Comparison of ENCODE assay signal across 8 cellular contexts in the genomic region with DNA sequence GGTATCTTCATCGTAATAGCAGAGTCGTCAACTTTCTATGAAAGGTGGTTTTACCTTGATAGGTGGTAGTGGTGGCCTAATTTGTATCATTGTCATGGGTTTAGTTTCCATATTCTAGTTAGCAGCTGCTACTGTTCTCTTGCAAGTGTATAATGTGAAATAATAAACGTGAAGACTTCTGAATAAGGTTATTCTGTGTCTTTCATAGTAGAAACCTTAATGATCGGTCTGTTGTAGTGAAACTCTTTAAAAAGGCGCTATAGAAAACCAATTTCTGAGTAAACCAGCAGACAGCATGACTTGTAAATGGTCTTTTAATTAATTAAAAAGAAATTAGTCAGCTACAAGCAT. TPM values are rescaled to one million over a fixed set of nuclear protein-coding genes. Genes with fewer than 3 reads are reported as not detected.
DNase-seq lines count a peak whose midpoint lies in the region; ATAC-seq and TF ChIP-seq lines count a peak whose summit lies in the region.

No MANE protein-coding gene starts in this region.

- H3K36me3 ChIP-seq in cardiac muscle cell = peaks cover 32% of the 10 kb centered on the region
- peaks cover 4 to 37% of the 10 kb centered on the region in 2 experiments for H3K36me3 ChIP-seq in mesenchymal stem cell (ENCODE audit: control insufficient read depth in 1 of 2, insufficient read depth in 2 of 2, low read depth in 1 of 2, low read length in 2 of 2)
- peaks cover 22 to 44% (median 31%) of the 10 kb centered on the region in 4 donors for H3K36me3 ChIP-seq in upper lobe of left lung

- H4K8ac ChIP-seq in mesenchymal stem cell (ENCODE audit: low read length) = no peak overlapping the region

- peak overlapping the region; percentile 95 for H3K4me2 ChIP-seq in mesenchymal stem cell (ENCODE audit: low read length, poor library complexity, severe bottlenecking)

- H2AK5ac ChIP-seq in mesenchymal stem cell (ENCODE audit: low read length, severe bottlenecking) = no peak overlapping the region

- no peak overlapping the region for H2AFZ ChIP-seq in mesenchymal stem cell (ENCODE audit: low read depth, low read length)

- H3K4me3 ChIP-seq in cardiac muscle cell = peak overlapping the region; percentile 89
- peak overlapping the region; percentile 90 to 91 for H3K4me3 ChIP-seq in mesenchymal stem cell (ENCODE audit: insufficient read depth in 1 of 2, low read depth in 1 of 2, low read length in 2 of 2)
- H3K4me3 ChIP-seq in upper lobe of left lung = peak overlapping the region; percentile 88 to 95 (median 92)

- DNase-seq in cardiac muscle cell (ENCODE audit: low read depth in 1 of 2, low spot score in 1 of 2) = no peak
- no peak for DNase-seq in left cardiac atrium
- DNase-seq in mesenchymal stem cell = no peak
- DNase-seq in upper lobe of left lung = no peak
- DNase-seq in omental fat pad (ENCODE audit: low spot score) = no peak
- DNase-seq in kidney glomerular epithelial cell (lab: John Stamatoyannopoulos, UW) = no peak

- peak overlapping the region; percentile 97 to 100 (median 98) for H3K4me3 Mint-ChIP-seq in brain

- intact Hi-C loops in left cardiac atrium (cut with DNase I) = no loop called here

- H2BK120ac ChIP-seq in mesenchymal stem cell (ENCODE audit: low read depth, low read length) = no peak overlapping the region

- peaks cover 4% of the 10 kb centered on the region for H3K27me3 Mint-ChIP-seq in brain

- H3K9me3 ChIP-seq in cardiac muscle cell (ENCODE audit: low read depth) = no peaks in the 10 kb centered on the region
- H3K9me3 ChIP-seq in mesenchymal stem cell (ENCODE audit: control insufficient read depth, low read length) = no peaks in the 10 kb centered on the region
- no peaks in the 10 kb centered on the region for H3K9me3 ChIP-seq in upper lobe of left lung

- H3K27ac ChIP-seq in cardiac muscle cell (no peak overlapping the region), mesenchymal stem cell (ENCODE audit: low read length, poor library complexity, severe bottlenecking) (peak overlapping the region; percentile 27), upper lobe of left lung (peak overlapping the region; percentile 68 to 98 (median 74))

- TF ChIP-seq CTCF in cardiac muscle cell (IDR thresholded peaks at IDR 0.05; ENCODE audit: low read depth, low read length) (no peak), brain (conservative IDR thresholded peaks at IDR 0.05) (no peak), upper lobe of left lung (IDR thresholded peaks at IDR 0.05) (no peak), omental fat pad (IDR thresholded peaks at IDR 0.05) (no peak)

- H2BK15ac ChIP-seq in mesenchymal stem cell (ENCODE audit: low read depth, poor library complexity, severe bottlenecking) = no peak overlapping the region

- H3K79me1 ChIP-seq in mesenchymal stem cell (replicated peaks; ENCODE audit: low read length, poor library complexity, severe bottlenecking) = peaks cover 8% of the 10 kb centered on the region

- peaks cover 32% of the 10 kb centered on the region for H3K4me1 Mint-ChIP-seq in brain

- no peak overlapping the region for H3K4ac ChIP-seq in mesenchymal stem cell (ENCODE audit: low read depth in 1 of 2, low read length in 2 of 2)

- no peak for ATAC-seq in left cardiac atrium
- ATAC-seq in upper lobe of left lung (ENCODE audit: low FRiP score in 2 of 2) = no peak
- ATAC-seq in omental fat pad (ENCODE audit: low FRiP score) = no peak
- ATAC-seq in GM18505 (IDR thresholded peaks at IDR 0.05; ENCODE audit: unreplicated experiment) = no peak

- H3K23ac ChIP-seq in mesenchymal stem cell (ENCODE audit: low read length in 2 of 2) = peak overlapping the region in 1 of 2 experiments; percentile 9

- peaks cover 0 to 2% (median 0%) of the 10 kb centered on the region in 5 experiments for H3K9me3 Mint-ChIP-seq in brain

- TF ChIP-seq POLR2A in upper lobe of left lung (IDR thresholded peaks at IDR 0.05) (no peak), GM18505 (IDR thresholded peaks at IDR 0.05; ENCODE audit: borderline replicate concordance, extremely low read depth, insufficient read depth, insufficient read length) (no peak)

- H3K14ac ChIP-seq in mesenchymal stem cell (ENCODE audit: low read length in 2 of 2) = peak overlapping the region in 1 of 2 experiments; percentile 97

- H4K91ac ChIP-seq in mesenchymal stem cell (ENCODE audit: low read length) = no peak overlapping the region

- no peak overlapping the region for H2BK5ac ChIP-seq in mesenchymal stem cell (ENCODE audit: low read depth, low read length, poor library complexity, severe bottlenecking)

- no peak overlapping the region for H2BK12ac ChIP-seq in mesenchymal stem cell (ENCODE audit: low read length in 2 of 2)

- peaks cover 43% of the 10 kb centered on the region for H3K36me3 Mint-ChIP-seq in brain

- H3K9ac ChIP-seq in mesenchymal stem cell (ENCODE audit: low read length) = peak overlapping the region; percentile 90

- no peak for TF ChIP-seq EP300 in upper lobe of left lung (IDR thresholded peaks at IDR 0.05)

- H3K4me1 ChIP-seq in cardiac muscle cell (ENCODE audit: low read depth) = peaks cover 14% of the 10 kb centered on the region
- peaks cover 13% of the 10 kb centered on the region for H3K4me1 ChIP-seq in mesenchymal stem cell (ENCODE audit: control insufficient read depth, insufficient read depth, low read depth, low read length)
- H3K4me1 ChIP-seq in upper lobe of left lung = peaks cover 33 to 45% (median 39%) of the 10 kb centered on the region in 4 donors

- 21% methylated on average over 5 of the region's 5 CpGs for WGBS in mesenchymal stem cell
- WGBS in upper lobe of left lung, 2 donors = 16 to 17% methylated on average over 5 of the region's 5 CpGs

- peak overlapping the region; percentile 92 to 99 (median 98) for H3K27ac Mint-ChIP-seq in brain

- H3K18ac ChIP-seq in mesenchymal stem cell (ENCODE audit: low read depth in 1 of 2, low read length in 2 of 2) = peak overlapping the region in 1 of 2 experiments; percentile 78

- H3K27me3 ChIP-seq in cardiac muscle cell (no peaks in the 10 kb centered on the region), mesenchymal stem cell (ENCODE audit: control insufficient read depth in 1 of 2, insufficient read depth in 1 of 2, low read length in 2 of 2) (no peaks in the 10 kb centered on the region), upper lobe of left lung (no peaks in the 10 kb centered on the region)

RNA-seq across cellular contexts. Expression of gene SET, which starts 1.6 kb away (rescaled TPM):
- total RNA-seq in cardiac muscle cell = 335 and 481 TPM in 2 replicates
- polyA plus RNA-seq in cardiac muscle cell = 227 and 262 TPM in 2 replicates
- 100 to 1,000 TPM; 158 to 191 TPM for total RNA-seq in left cardiac atrium
- 527 TPM for polyA plus RNA-seq in brain (ENCODE audit: insufficient read depth, low read depth, low replicate concordance)
- 293 TPM for polyA plus RNA-seq in mesenchymal stem cell (2013, experiment 1 of 2)
- polyA plus RNA-seq in mesenchymal stem cell (2013, experiment 2 of 2) = 300 TPM
- 100 to 1,000 TPM in 4 of 6 donors, 10 to 100 TPM in 2; 73.3 to 222 (median 177) TPM for total RNA-seq in upper lobe of left lung
- 100 to 1,000 TPM; 112 to 226 (median 139) TPM for total RNA-seq in omental fat pad

RNA-seq across cellular contexts. Expression of gene PKN3, which starts 11.6 kb away (rescaled TPM):
- total RNA-seq in cardiac muscle cell (13.8 and 17.9 TPM in 2 replicates), left cardiac atrium (10 to 100 TPM in 1 of 2 donors, 1 to 10 TPM in 1; 6.2 to 11.2 TPM), upper lobe of left lung (10 to 100 TPM in 4 of 6 donors, 1 to 10 TPM in 2; 4.8 to 38.8 (median 14.0) TPM), omental fat pad (10 to 100 TPM in 1 of 4 donors, 1 to 10 TPM in 3; 4.2 to 12.0 (median 7.5) TPM)
- polyA plus RNA-seq in cardiac muscle cell (13.4 and 13.5 TPM in 2 replicates), brain (ENCODE audit: insufficient read depth, low read depth, low replicate concordance) (14.2 TPM)
- 2.0 TPM for polyA plus RNA-seq in mesenchymal stem cell (2013, experiment 1 of 2)
- 2.0 TPM for polyA plus RNA-seq in mesenchymal stem cell (2013, experiment 2 of 2)

RNA-seq across cellular contexts. Expression of gene ZDHHC12, which starts 33.3 kb away (rescaled TPM):
- total RNA-seq in cardiac muscle cell (58.7 and 87.1 TPM in 2 replicates), left cardiac atrium (10 to 100 TPM in 1 of 2 donors, 1 to 10 TPM in 1; 8.3 to 13.8 TPM), upper lobe of left lung (10 to 100 TPM; 21.7 to 70.1 (median 50.6) TPM), omental fat pad (10 to 100 TPM; 23.6 to 40.6 (median 30.8) TPM)
- polyA plus RNA-seq in cardiac muscle cell (47.4 and 68.3 TPM in 2 replicates), brain (ENCODE audit: insufficient read depth, low read depth, low replicate concordance) (53.2 TPM)
- polyA plus RNA-seq in mesenchymal stem cell (2013, experiment 1 of 2) = 28.9 TPM
- polyA plus RNA-seq in mesenchymal stem cell (2013, experiment 2 of 2) = 26.9 TPM

RNA-seq across cellular contexts. Expression of gene DYNC2I2, which starts 34.0 kb away (rescaled TPM):
- total RNA-seq in cardiac muscle cell (77.2 and 94.9 TPM in 2 replicates), left cardiac atrium (10 to 100 TPM; 12.8 to 20.3 TPM), upper lobe of left lung (100 to 1,000 TPM in 1 of 6 donors, 10 to 100 TPM in 5; 47.8 to 105 (median 76.8) TPM), omental fat pad (10 to 100 TPM; 12.8 to 24.7 (median 21.3) TPM)
- polyA plus RNA-seq in cardiac muscle cell (81.7 and 119 TPM in 2 replicates), brain (ENCODE audit: insufficient read depth, low read depth, low replicate concordance) (320 TPM)
- 16.5 TPM for polyA plus RNA-seq in mesenchymal stem cell (2013, experiment 1 of 2)
- polyA plus RNA-seq in mesenchymal stem cell (2013, experiment 2 of 2) = 16.2 TPM
